ENCODE assay signal across 8 cellular contexts in genomic region chr19:30669329-30670010, GRCh38.
DNase-seq lines count a peak whose midpoint lies in the region; ATAC-seq and TF ChIP-seq lines count a peak whose summit lies in the region.

No MANE protein-coding gene starts in this region.

- DNase-seq in A673 (ENCODE audit: low spot score), result peak; percentile 88
- DNase-seq in NT2/D1 (ENCODE audit: low read depth, low spot score), result peak; percentile 22
- peak; percentile 15 for DNase-seq in activated effector memory CD4-positive, alpha-beta T cell treated with Interleukin-2 at 50 U/mL for 16 hours
- peak; percentile 92 for DNase-seq in glutamatergic neuron
- DNase-seq in posterior cingulate gyrus, result peak; percentile 69 to 96 (median 85)
- no peak for DNase-seq in NCI-H1092 treated with DMSO at 0.1 percent for 48 hours (lab: John Stamatoyannopoulos, UW)

- no peak overlapping the region for H3K4me3 Mint-ChIP-seq in glutamatergic neuron (ENCODE audit: unreplicated experiment)

- intact Hi-C loops in A673 (cut with micrococcal nuclease; ENCODE audit: unreplicated experiment) (loop anchor here (5.0 kb wide), 1 partner anchor 333 kb away; no protein-coding TSS in a partner anchor), posterior cingulate gyrus (cut with DNase I) (loop anchor here (5.0 to 10.0 kb wide), 2 partner anchors 625 to 1553 kb away; no protein-coding TSS in a partner anchor)

- H3K9me3 Mint-ChIP-seq in glutamatergic neuron (ENCODE audit: unreplicated experiment), result peaks cover 1% of the 10 kb centered on the region

- H3K4me1 Mint-ChIP-seq in glutamatergic neuron (ENCODE audit: low read depth, unreplicated experiment), result peaks cover 9% of the 10 kb centered on the region

- peaks cover 4% of the 10 kb centered on the region for H3K27me3 Mint-ChIP-seq in glutamatergic neuron (ENCODE audit: unreplicated experiment)

- H3K36me3 Mint-ChIP-seq in glutamatergic neuron (ENCODE audit: unreplicated experiment), result no peaks in the 10 kb centered on the region

- peak overlapping the region; percentile 35 for H3K27ac Mint-ChIP-seq in glutamatergic neuron (ENCODE audit: unreplicated experiment)

- CTCF ChIA-PET in A673 (lab: Charles Lee), result interaction anchor here (0.6 to 2.1 kb wide), 7 partner anchors 14 to 1820 kb away, joined by 3 to 15 read pairs (median 5); no protein-coding TSS in a partner anchor

- H3K4me1 ChIP-seq in A673 (ENCODE audit: insufficient read depth, low read length, poor library complexity, severe bottlenecking) (peaks cover 11% of the 10 kb centered on the region), NT2/D1 (ENCODE audit: insufficient read depth, insufficient read length) (peaks cover 2% of the 10 kb centered on the region)

- H3K9ac ChIP-seq in NT2/D1 (ENCODE audit: insufficient read length, low read depth), result peak overlapping the region; percentile 17

- POLR2A ChIA-PET in A673 (lab: Charles Lee; ENCODE audit: low non-redundant PET), result interaction anchor here (0.5 kb wide), 1 partner anchor 1882 kb away, joined by 9 read pairs; no protein-coding TSS in a partner anchor

- BruUV-seq in A673 (replicated peaks; lab: Mats Ljungman, UMichigan), result no TSS peak

- no peak for ATAC-seq in GM21576 (IDR thresholded peaks at IDR 0.05; ENCODE audit: unreplicated experiment)

- peak overlapping the region; percentile 47 for H3K4me3 ChIP-seq in A673 (ENCODE audit: low read depth, low read length, poor library complexity, severe bottlenecking)
- H3K4me3 ChIP-seq in NT2/D1 (ENCODE audit: insufficient read length, low read depth), result no peak overlapping the region

- H3K27ac ChIP-seq in A673 (ENCODE audit: low read depth, low read length, poor library complexity, severe bottlenecking), result peak overlapping the region; percentile 71

- H3K36me3 ChIP-seq in A673 (ENCODE audit: insufficient read depth, low read length, poor library complexity, severe bottlenecking), result no peaks in the 10 kb centered on the region
- no peaks in the 10 kb centered on the region for H3K36me3 ChIP-seq in NT2/D1 (ENCODE audit: insufficient read depth, insufficient read length, low read length)

- H3K9me3 ChIP-seq in A673 (ENCODE audit: low read depth, low read length, poor library complexity, severe bottlenecking) (no peaks in the 10 kb centered on the region), NT2/D1 (ENCODE audit: insufficient read depth, low read length) (no peaks in the 10 kb centered on the region)

- TF ChIP-seq CTCF in A673 (conservative IDR thresholded peaks at IDR 0.05; ENCODE audit: low read depth, low read length) (peak; percentile 98), GM12872 (IDR thresholded peaks at IDR 0.05; ENCODE audit: insufficient read depth, low read depth, low read length) (peak; percentile 78), glutamatergic neuron (IDR thresholded peaks at IDR 0.05; ENCODE audit: partially characterized antibody, unreplicated experiment) (peak; percentile 87)

- no peaks in the 10 kb centered on the region for H3K27me3 ChIP-seq in A673 (replicated peaks; ENCODE audit: insufficient read depth, low read depth, low read length, poor library complexity)
- H3K27me3 ChIP-seq in NT2/D1 (ENCODE audit: insufficient read depth, insufficient read length), result peaks cover 4% of the 10 kb centered on the region
